1 cellular context compared by ENCODE assay signal in the genomic region with DNA sequence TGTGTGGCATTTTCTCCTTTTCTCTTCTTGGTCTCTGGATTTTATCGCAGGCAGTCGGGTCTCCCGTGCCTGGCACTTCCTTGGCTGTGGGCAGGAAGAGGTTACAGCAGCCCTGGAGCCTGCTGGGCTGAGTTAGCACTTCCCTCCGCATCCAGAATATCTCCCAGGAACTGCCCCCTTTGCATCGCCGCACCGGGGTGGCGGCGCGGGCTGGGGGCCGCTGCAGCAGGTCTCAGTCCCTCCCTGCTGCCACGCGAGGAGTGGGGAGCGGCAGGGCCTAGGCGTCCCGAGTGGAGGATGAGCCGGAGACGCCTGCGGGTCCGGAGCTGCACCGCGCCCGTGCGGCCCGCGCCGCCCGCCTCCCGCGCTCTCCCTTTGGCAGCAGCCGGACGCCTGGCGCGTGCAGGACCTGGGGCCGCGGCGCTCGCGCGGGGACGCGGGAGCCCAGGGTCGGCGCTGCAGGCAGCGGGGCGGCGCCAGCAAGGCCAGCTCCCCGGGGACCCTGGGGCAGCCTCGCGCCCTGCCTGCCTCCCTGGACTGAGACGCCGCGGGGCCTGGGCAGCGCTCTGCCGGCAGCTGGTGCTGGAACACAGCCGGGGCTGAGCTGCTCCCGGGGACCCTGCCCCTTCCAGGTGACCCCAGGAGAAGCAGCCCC.
TF ChIP-seq lines count a peak whose summit lies in the region.

No MANE protein-coding gene starts in this region.

TF ChIP-seq in HEK293T, 16 proteins besides CTCF, POLR2A, EP300 and RAD21 (continued from another document):
- TF ChIP-seq NFRKB (IDR thresholded peaks at IDR 0.05) (no peak), ARNT (IDR thresholded peaks at IDR 0.05) (no peak), TARDBP (IDR thresholded peaks at IDR 0.05) (no peak), BHLHE40 (IDR thresholded peaks at IDR 0.05; ENCODE audit: borderline replicate concordance) (no peak), SP1 (IDR thresholded peaks at IDR 0.05) (no peak), SUZ12 (IDR thresholded peaks at IDR 0.05) (no peak), ZNF384 (IDR thresholded peaks at IDR 0.05) (no peak), FOXM1 (IDR thresholded peaks at IDR 0.05; ENCODE audit: borderline replicate concordance) (no peak), FOXK2 (IDR thresholded peaks at IDR 0.05) (no peak), LEF1 (IDR thresholded peaks at IDR 0.05; ENCODE audit: borderline replicate concordance) (no peak)
